In the genomic region with DNA sequence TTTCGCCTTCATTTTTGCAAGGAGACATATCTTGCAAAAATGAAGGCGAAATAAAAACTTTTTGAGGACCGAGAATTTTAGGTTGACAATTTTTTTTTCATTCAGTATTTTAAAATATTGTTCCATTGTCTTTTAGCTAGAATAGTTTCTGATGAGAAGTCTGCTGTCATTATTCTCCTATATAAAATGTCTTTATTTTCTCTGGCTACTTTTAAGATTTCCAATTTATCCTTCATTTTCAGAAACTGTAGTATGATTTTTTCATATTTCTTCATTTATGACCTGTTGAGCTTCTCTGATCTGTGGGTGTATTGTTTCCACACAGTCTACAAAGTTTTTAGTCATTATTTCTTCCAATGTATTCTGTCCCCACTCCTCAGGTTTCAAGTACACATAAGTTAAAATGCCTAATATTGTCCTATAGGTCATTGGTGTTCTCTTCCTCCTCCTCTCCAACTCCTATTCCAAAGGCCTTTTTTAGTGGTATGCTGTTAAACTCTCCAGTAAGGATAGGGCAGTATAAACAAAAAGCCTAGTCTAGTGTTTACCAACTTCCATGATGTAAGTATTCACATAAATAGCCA, we compare ENCODE assay signal across 18 cellular contexts. TPM values are rescaled to one million over a fixed set of nuclear protein-coding genes. Genes with fewer than 3 reads are reported as not detected.
A peak's percentile ranks its signal among the peaks of the same experiment; 100 is the strongest.
DNase-seq lines count a peak whose midpoint lies in the region; ATAC-seq and TF ChIP-seq lines count a peak whose summit lies in the region.
"Had no signal": no experiment of that assay in that cellular context is flagged by ENCODE, and none has a peak within 500 bp of the region (broad histone marks: within the 10 kb centered on the region; RNA-seq: fewer than 3 reads in every experiment).

No MANE protein-coding gene starts in this region.

- DNase-seq in DMS 273 (lab: John Stamatoyannopoulos, UW; ENCODE audit: unreplicated experiment), result peak; percentile 17
- no peak for DNase-seq in DMS 273 treated with DMSO at 0.1 percent for 48 hours (lab: John Stamatoyannopoulos, UW)
- peak; percentile 53 for DNase-seq in ELR (ENCODE audit: low read depth)
- peak; percentile 18 for DNase-seq in NCI-H2171 treated with DMSO at 0.1 percent for 48 hours (lab: John Stamatoyannopoulos, UW)
- DNase-seq in astrocyte of the spinal cord (ENCODE audit: low read depth, low spot score), result peak; percentile 55
- no peak for DNase-seq in prostate gland (ENCODE audit: low spot score)
- DNase-seq: activated CD8-positive, alpha-beta T cell treated with anti-CD3 and anti-CD28 coated beads for 36 hours; activated gamma-delta T cell treated with Interleukin-2 at 50 U/mL for 16 hours; CD8-positive, alpha-beta memory T cell; effector CD8-positive, alpha-beta T cell; glutamatergic neuron; H9; kidney; NCI-H1436; stimulated activated CD4-positive, alpha-beta T cell treated with anti-CD3 and anti-CD28 coated beads, Interleukin-15, amount 100 ng/mL, for 24 hours had no signal

- 96% methylated on average over 3 of the region's 3 CpGs for WGBS in prostate gland
- WGBS in gastroesophageal sphincter (ENCODE audit: low coverage in 1 of 2), 2 donors, result 96 to 100% methylated on average over 3 of the region's 3 CpGs

- TF ChIP-seq EP300 in gastroesophageal sphincter (IDR thresholded peaks at IDR 0.05), result no peak

- intact Hi-C loops in prostate gland (cut with DNase I), result no loop called here

- no peaks in the 10 kb centered on the region for H3K27me3 ChIP-seq in prostate gland (replicated peaks; ENCODE audit: insufficient read depth)
- no peaks in the 10 kb centered on the region for H3K27me3 ChIP-seq in gastroesophageal sphincter

- in situ Hi-C loops in astrocyte of the spinal cord (cut with HindIII; ENCODE audit: low sequenced_read_pairs), result no loop called here

- no peak for TF ChIP-seq CTCF in astrocyte of the spinal cord (IDR thresholded peaks at IDR 0.05; ENCODE audit: low read depth, low read length)
- no peak for TF ChIP-seq CTCF in prostate gland (IDR thresholded peaks at IDR 0.05)
- no peak for TF ChIP-seq CTCF in gastroesophageal sphincter (IDR thresholded peaks at IDR 0.05)

- ATAC-seq in HG03439 (IDR thresholded peaks at IDR 0.05; ENCODE audit: unreplicated experiment) (no peak), gastroesophageal sphincter (no peak)
- ATAC-seq: activated CD8-positive, alpha-beta T cell treated with anti-CD3 and anti-CD28 coated beads for 36 hours had no signal

- H3K9me3 ChIP-seq in prostate gland (no peaks in the 10 kb centered on the region), gastroesophageal sphincter (peaks cover 0 to 40% (median 4%) of the 10 kb centered on the region in 3 donors)

- H3K36me3 ChIP-seq in prostate gland, result no peaks in the 10 kb centered on the region
- H3K36me3 ChIP-seq in gastroesophageal sphincter, result peaks cover 0 to 92% of the 10 kb centered on the region in 2 donors

- TF ChIP-seq POLR2A in prostate gland (IDR thresholded peaks at IDR 0.05) (no peak), gastroesophageal sphincter (IDR thresholded peaks at IDR 0.05) (no peak)

- H3K4me3 ChIP-seq in astrocyte of the spinal cord (ENCODE audit: low read depth, low read length), result no peak overlapping the region
- H3K4me3 ChIP-seq in prostate gland, result no peak overlapping the region
- no peak overlapping the region for H3K4me3 ChIP-seq in gastroesophageal sphincter

- H3K4me1 ChIP-seq in prostate gland (replicated peaks), result no peaks in the 10 kb centered on the region
- H3K4me1 ChIP-seq in gastroesophageal sphincter, result no peaks in the 10 kb centered on the region

- no peak overlapping the region for H3K27ac ChIP-seq in prostate gland
- no peak overlapping the region for H3K27ac ChIP-seq in gastroesophageal sphincter
- H3K27ac ChIP-seq: 22Rv1 had no signal

RNA-seq across cellular contexts. Expression of a gene that starts 15.7 kb away (rescaled TPM):
- total RNA-seq in prostate gland, result 10 to 100 TPM; 18.0 to 37.9 TPM
- 10 to 100 TPM; 16.7 to 35.9 (median 27.0) TPM for total RNA-seq in gastroesophageal sphincter

Comparison
In these comparisons a context has a peak if more than half of its experiments do, and no peak if none do; other contexts are left out.
1. DNase-seq: peak in DMS 273 (single experiment), ELR (single experiment), NCI-H2171 treated with DMSO at 0.1 percent for 48 hours (single experiment) and astrocyte of the spinal cord (single experiment); none in DMS 273 treated with DMSO at 0.1 percent for 48 hours (single experiment) and prostate gland (single experiment).